ENCODE assay signal across 10 cellular contexts in the genomic region with DNA sequence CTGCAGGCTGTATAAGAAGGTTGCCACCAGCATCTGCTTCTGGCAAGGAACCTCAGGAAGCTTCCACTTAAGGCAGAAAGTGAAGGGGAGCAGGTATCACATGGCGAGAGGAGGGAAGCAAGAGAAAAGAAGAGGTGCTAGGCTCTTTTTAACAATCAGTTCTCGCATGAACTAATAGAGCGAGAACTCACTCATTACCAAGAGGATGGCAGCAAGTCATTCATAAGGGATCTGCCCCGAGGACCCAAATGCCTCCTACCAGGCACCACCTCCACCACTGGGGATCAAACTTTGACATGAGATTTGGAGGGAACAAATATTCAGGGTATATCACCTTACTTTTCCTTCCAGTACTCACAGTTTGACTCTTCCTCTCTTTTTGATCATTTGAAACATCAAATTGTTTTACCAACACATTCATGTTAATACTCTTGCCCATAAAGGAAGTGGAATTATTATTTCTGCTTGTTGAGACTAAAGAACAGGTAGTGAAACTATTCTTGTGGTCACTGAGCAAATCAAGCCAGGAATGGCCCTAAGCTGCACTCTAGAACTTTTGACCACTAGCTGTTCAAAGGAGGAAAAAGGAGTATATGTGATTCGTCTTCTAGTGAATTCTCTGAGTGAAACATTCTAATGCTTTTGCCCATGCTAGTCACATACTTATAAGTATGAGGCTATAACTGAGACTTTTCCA. TPM values are rescaled to one million over a fixed set of nuclear protein-coding genes. Genes with fewer than 3 reads are reported as not detected.
DNase-seq lines count a peak whose midpoint lies in the region; ATAC-seq and TF ChIP-seq lines count a peak whose summit lies in the region.
"Had no signal": no experiment of that assay in that cellular context is flagged by ENCODE, and none has a peak within 500 bp of the region (broad histone marks: within the 10 kb centered on the region; RNA-seq: fewer than 3 reads in every experiment).

No MANE protein-coding gene starts in this region.

- peaks cover 26% of the 10 kb centered on the region for H3K27me3 Mint-ChIP-seq in memory B cell

- H3K27me3 ChIP-seq in ovary, result no peaks in the 10 kb centered on the region
- H3K27me3 ChIP-seq in tibial artery, result no peaks in the 10 kb centered on the region

- intact Hi-C loops in ovary (cut with DNase I), result no loop called here
- intact Hi-C loops in tibial artery (cut with DNase I; ENCODE audit: low total_unique reads), result no loop called here

- no peaks in the 10 kb centered on the region for H3K9me3 ChIP-seq in ovary
- no peaks in the 10 kb centered on the region for H3K9me3 ChIP-seq in tibial artery

- no peaks in the 10 kb centered on the region for H3K36me3 Mint-ChIP-seq in memory B cell

- WGBS in ovary, 3 donors, result 92 to 93% (median 92%) methylated on average over 5 of the region's 5 CpGs

- DNase-seq in memory B cell (ENCODE audit: low spot score in 2 of 2) (no peak), ovary (no peak), tibial artery (no peak), occipital lobe (lab: John Stamatoyannopoulos, UW) (no peak), DMS114 treated with DMSO at 0.1 percent for 48 hours (lab: John Stamatoyannopoulos, UW; ENCODE audit: unreplicated experiment) (no peak)
- DNase-seq: COR-L47 had no signal

- no peak overlapping the region for H3K27ac Mint-ChIP-seq in memory B cell

- no peak overlapping the region for H3K27ac ChIP-seq in ovary
- no peak overlapping the region for H3K27ac ChIP-seq in tibial artery

- no peaks in the 10 kb centered on the region for H3K9me3 Mint-ChIP-seq in memory B cell

- H3K36me3 ChIP-seq in ovary (no peaks in the 10 kb centered on the region), tibial artery (no peaks in the 10 kb centered on the region)

- H3K4me3 ChIP-seq in ovary, result no peak overlapping the region
- no peak overlapping the region for H3K4me3 ChIP-seq in tibial artery

- no peak for TF ChIP-seq POLR2A in ovary (IDR thresholded peaks at IDR 0.05)

- TF ChIP-seq EP300 in ovary (IDR thresholded peaks at IDR 0.05), result no peak

- H3K4me3 Mint-ChIP-seq in memory B cell, result no peak overlapping the region

- H3K4me1 Mint-ChIP-seq in memory B cell, result peaks cover 8% of the 10 kb centered on the region

- TF ChIP-seq CTCF in ovary (IDR thresholded peaks at IDR 0.05) (no peak), tibial artery (IDR thresholded peaks at IDR 0.05) (no peak)

- H3K4me1 ChIP-seq in ovary (ENCODE audit: insufficient read depth) (no peaks in the 10 kb centered on the region), tibial artery (no peaks in the 10 kb centered on the region)

- ATAC-seq in GM18870 (IDR thresholded peaks at IDR 0.05; ENCODE audit: unreplicated experiment) (peak; percentile 94), GM21786 (IDR thresholded peaks at IDR 0.05; ENCODE audit: unreplicated experiment) (peak; percentile 71), HG03354 (IDR thresholded peaks at IDR 0.05; ENCODE audit: poor library complexity, severe bottlenecking, unreplicated experiment) (peak; percentile 91), memory B cell (ENCODE audit: low read depth) (peak; percentile 87)
- ATAC-seq: HepG2 had no signal

RNA-seq across cellular contexts. Expression of a gene that starts 45.0 kb away (rescaled TPM):
- 1 to 10 TPM; 2.0 to 6.8 (median 5.3) TPM for total RNA-seq in ovary
- 1 to 10 TPM; 3.4 to 7.3 TPM for polyA plus RNA-seq in ovary
- total RNA-seq in occipital lobe, result 4.2 TPM

RNA-seq across cellular contexts. Expression of a gene that starts 45.2 kb away (rescaled TPM):
- total RNA-seq in ovary, result 10 to 100 TPM in 3 of 7 donors, 1 to 10 TPM in 4; 4.2 to 15.2 (median 6.6) TPM
- polyA plus RNA-seq in ovary, result 1 to 10 TPM; 5.2 to 7.2 TPM
- 13.4 TPM for total RNA-seq in occipital lobe
